ENCODE assay signal across 16 cellular contexts in genomic region chr1:204313675-204314074, GRCh38. TPM values are rescaled to one million over a fixed set of nuclear protein-coding genes. Genes with fewer than 3 reads are reported as not detected.
DNase-seq lines count a peak whose midpoint lies in the region; ATAC-seq and TF ChIP-seq lines count a peak whose summit lies in the region.
"Had no signal": no experiment of that assay in that cellular context is flagged by ENCODE, and none has a peak within 500 bp of the region (broad histone marks: within the 10 kb centered on the region; RNA-seq: fewer than 3 reads in every experiment).

No MANE protein-coding gene starts in this region.

- ATAC-seq in memory B cell (ENCODE audit: low read depth) (no peak), HG03196 (IDR thresholded peaks at IDR 0.05; ENCODE audit: unreplicated experiment) (no peak), GM21786 (IDR thresholded peaks at IDR 0.05; ENCODE audit: unreplicated experiment) (no peak)

- peaks cover 80% of the 10 kb centered on the region for H3K79me2 ChIP-seq in PC-9 (ENCODE audit: low read depth)

- H3K9me3 ChIP-seq in Caco-2 (no peaks in the 10 kb centered on the region), PC-9 (ENCODE audit: insufficient read depth, low read depth) (no peaks in the 10 kb centered on the region), vagina (no peaks in the 10 kb centered on the region)
- H3K9me3 ChIP-seq: stomach had no signal

- no peaks in the 10 kb centered on the region for H4K20me1 ChIP-seq in PC-9 (ENCODE audit: insufficient read depth)

- TF ChIP-seq CTCF in Caco-2 (IDR thresholded peaks at IDR 0.05; ENCODE audit: insufficient read depth in 1 of 2, low read depth in 1 of 2, low read length in 1 of 2, severe bottlenecking in 1 of 2, unreplicated experiment in 1 of 2) (no peak), PC-9 (conservative IDR thresholded peaks at IDR 0.05) (no peak), vagina (IDR thresholded peaks at IDR 0.05) (no peak)

- H3K36me3 Mint-ChIP-seq in Caco-2 (ENCODE audit: insufficient read depth, unreplicated experiment) = peaks cover 5% of the 10 kb centered on the region
- peaks cover 3% of the 10 kb centered on the region for H3K36me3 Mint-ChIP-seq in memory B cell
- no peaks in the 10 kb centered on the region for H3K36me3 Mint-ChIP-seq in activated CD4-positive, alpha-beta memory T cell treated with anti-CD3 and anti-CD28 coated beads for 36 hours
- H3K36me3 Mint-ChIP-seq: CD4-positive, CD25-positive, alpha-beta regulatory T cell had no signal

- H3K9me2 ChIP-seq in PC-9 (ENCODE audit: insufficient read depth) = no peaks in the 10 kb centered on the region

- no peaks in the 10 kb centered on the region for H3K9me3 Mint-ChIP-seq in Caco-2 (ENCODE audit: unreplicated experiment)
- no peaks in the 10 kb centered on the region for H3K9me3 Mint-ChIP-seq in memory B cell
- no peaks in the 10 kb centered on the region for H3K9me3 Mint-ChIP-seq in activated CD4-positive, alpha-beta memory T cell treated with anti-CD3 and anti-CD28 coated beads for 36 hours
- H3K9me3 Mint-ChIP-seq: activated CD4-positive, alpha-beta memory T cell treated with anti-CD3 and anti-CD28 coated beads, Interleukin-2, amount 10 ng/mL, durations not matched to agents 7 days and 5 days; CD4-positive, CD25-positive, alpha-beta regulatory T cell; central memory CD8-positive, alpha-beta T cell had no signal

- H3K36me3 ChIP-seq in Caco-2 (ENCODE audit: control insufficient read depth, insufficient read depth, low read length) (no peaks in the 10 kb centered on the region), PC-9 (ENCODE audit: low read depth) (no peaks in the 10 kb centered on the region), vagina (no peaks in the 10 kb centered on the region)
- H3K36me3 ChIP-seq: stomach had no signal

- POLR2A ChIA-PET in Caco-2 (lab: Charles Lee) (no interaction called here), PC-9 (lab: Charles Lee; ENCODE audit: unreplicated experiment) (no interaction called here)
- POLR2A ChIA-PET in activated CD4-positive, alpha-beta memory T cell treated with anti-CD3 and anti-CD28 coated beads for 36 hours (lab: Charles Lee) = interaction anchor here (1.0 kb wide), 1 partner anchor 10 kb away, joined by 3 read pairs; no protein-coding TSS in a partner anchor

- no peaks in the 10 kb centered on the region for H3K27me3 ChIP-seq in Caco-2 (replicated peaks; ENCODE audit: control insufficient read depth, insufficient read depth, low read length)
- H3K27me3 ChIP-seq in PC-9 (ENCODE audit: insufficient read depth, low read depth) = no peaks in the 10 kb centered on the region
- no peaks in the 10 kb centered on the region for H3K27me3 ChIP-seq in vagina
- H3K27me3 ChIP-seq: stomach had no signal

- BruUV-seq in Caco-2 (replicated peaks; lab: Mats Ljungman, UMichigan) = no TSS peak
- BruUV-seq in PC-9 (replicated peaks; lab: Mats Ljungman, UMichigan) = TSS peak; percentile 46

- H3K4me1 Mint-ChIP-seq in Caco-2 (ENCODE audit: low read depth, unreplicated experiment) (peaks cover 39% of the 10 kb centered on the region), memory B cell (peaks cover 17% of the 10 kb centered on the region)
- H3K4me1 Mint-ChIP-seq in activated CD4-positive, alpha-beta memory T cell treated with anti-CD3 and anti-CD28 coated beads for 36 hours (ENCODE audit: low read depth) = no peaks in the 10 kb centered on the region
- H3K4me1 Mint-ChIP-seq: activated CD4-positive, alpha-beta memory T cell treated with anti-CD3 and anti-CD28 coated beads, Interleukin-2, amount 10 ng/mL, durations not matched to agents 7 days and 5 days; central memory CD8-positive, alpha-beta T cell had no signal

- H3K27me3 Mint-ChIP-seq in Caco-2 (ENCODE audit: insufficient read depth, unreplicated experiment) = no peaks in the 10 kb centered on the region
- peaks cover 16% of the 10 kb centered on the region for H3K27me3 Mint-ChIP-seq in memory B cell
- peaks cover 6% of the 10 kb centered on the region for H3K27me3 Mint-ChIP-seq in activated CD4-positive, alpha-beta memory T cell treated with anti-CD3 and anti-CD28 coated beads for 36 hours

- CTCF ChIA-PET in Caco-2 (lab: Charles Lee) = interaction anchor here (1.3 kb wide), 2 partner anchors 10 to 85 kb away, joined by 4 to 6 read pairs; no protein-coding TSS in a partner anchor
- CTCF ChIA-PET in PC-9 (lab: Charles Lee) = interaction anchor here (0.5 to 1.2 kb wide), 3 partner anchors 18 to 984 kb away, joined by 3 to 10 read pairs (median 5); no protein-coding TSS in a partner anchor
- CTCF ChIA-PET in activated CD4-positive, alpha-beta memory T cell treated with anti-CD3 and anti-CD28 coated beads for 36 hours (lab: Charles Lee) = interaction anchor here (1.4 to 1.5 kb wide), 2 partner anchors 50 to 185 kb away, joined by 3 read pairs; no protein-coding TSS in a partner anchor

- intact Hi-C loops in Caco-2 (cut with micrococcal nuclease; ENCODE audit: unreplicated experiment) = no loop called here
- intact Hi-C loops in PC-9 (cut with micrococcal nuclease; ENCODE audit: unreplicated experiment) = no loop called here
- intact Hi-C loops in vagina (cut with DNase I) = no loop called here
- intact Hi-C loops in activated CD4-positive, alpha-beta memory T cell treated with anti-CD3 and anti-CD28 coated beads for 36 hours (cut with micrococcal nuclease) = no loop called here

- H3F3A ChIP-seq in PC-9 (ENCODE audit: insufficient read depth, low read depth) = peaks cover 11% of the 10 kb centered on the region; the same call in 1 of the 2 replicates

- H3K27ac ChIP-seq in PC-9 (no peak overlapping the region; the same call in 1 of the 2 replicates), vagina (no peak overlapping the region)

- H2AFZ ChIP-seq in PC-9 = no peak overlapping the region

- H3K27ac Mint-ChIP-seq in Caco-2 (ENCODE audit: unreplicated experiment) (peak overlapping the region; percentile 65), memory B cell (no peak overlapping the region)
- H3K27ac Mint-ChIP-seq in activated CD4-positive, alpha-beta memory T cell treated with anti-CD3 and anti-CD28 coated beads for 36 hours = no peak overlapping the region
- H3K27ac Mint-ChIP-seq: activated CD4-positive, alpha-beta memory T cell treated with anti-CD3 and anti-CD28 coated beads, Interleukin-2, amount 10 ng/mL, durations not matched to agents 7 days and 5 days; CD4-positive, CD25-positive, alpha-beta regulatory T cell had no signal

- TF ChIP-seq POLR2A in vagina (IDR thresholded peaks at IDR 0.05) = no peak

- DNase-seq in Caco-2 (no peak), NCI-H1417 treated with DMSO at 0.1 percent for 48 hours (lab: John Stamatoyannopoulos, UW) (peak; percentile 61), PC-9 (no peak), memory B cell (ENCODE audit: low spot score in 2 of 2) (no peak), vagina (ENCODE audit: extremely low spot score in 2 of 2) (no peak)
- no peak for DNase-seq in activated CD4-positive, alpha-beta memory T cell treated with anti-CD3 and anti-CD28 coated beads for 36 hours
- DNase-seq: activated CD4-positive, alpha-beta memory T cell treated with anti-CD3 and anti-CD28 coated beads, Interleukin-2, amount 10 ng/mL, durations not matched to agents 7 days and 5 days; activated naive CD4-positive, alpha-beta T cell treated with Interleukin-2 at 50 U/mL for 16 hours; CD4-positive, CD25-positive, alpha-beta regulatory T cell; KG1; NK-92 treated with Interleukin-12 subunit alpha and Interleukin-12 subunit beta, amount 100 ng/mL, for 24 hours; stimulated activated CD4-positive, alpha-beta T cell treated with anti-CD3 and anti-CD28 coated beads, Interleukin-4, amount 100 ng/mL, for 1 hour; stomach had no signal

- H3K4me3 Mint-ChIP-seq in Caco-2 (ENCODE audit: unreplicated experiment) = peak overlapping the region; percentile 44
- peak overlapping the region; percentile 70 for H3K4me3 Mint-ChIP-seq in memory B cell
- H3K4me3 Mint-ChIP-seq in activated CD4-positive, alpha-beta memory T cell treated with anti-CD3 and anti-CD28 coated beads for 36 hours = no peak overlapping the region
- H3K4me3 Mint-ChIP-seq: activated CD4-positive, alpha-beta memory T cell treated with anti-CD3 and anti-CD28 coated beads, Interleukin-2, amount 10 ng/mL, durations not matched to agents 7 days and 5 days; central memory CD8-positive, alpha-beta T cell had no signal

- H3K4me3 ChIP-seq in Caco-2 (ENCODE audit: low read depth, low read length) (peak overlapping the region; percentile 31), PC-9 (peak overlapping the region; percentile 23; the same call in 1 of the 2 replicates), vagina (no peak overlapping the region)

- peak overlapping the region; percentile 65 for H3K4me2 ChIP-seq in PC-9

- H3K4me1 ChIP-seq in Caco-2 = peaks cover 48% of the 10 kb centered on the region
- peaks cover 39% of the 10 kb centered on the region for H3K4me1 ChIP-seq in PC-9 (replicated peaks; ENCODE audit: insufficient read depth)
- H3K4me1 ChIP-seq in vagina = no peaks in the 10 kb centered on the region

RNA-seq across cellular contexts. Expression of gene PLEKHA6, which starts 46.1 kb away (rescaled TPM):
- 18.8 and 21.8 TPM in 2 replicates for total RNA-seq in Caco-2 (2022)
- total RNA-seq in PC-9 (2021) = 52.0 and 53.1 TPM in 2 replicates
- total RNA-seq in vagina = 15.0 TPM
- total RNA-seq in activated CD4-positive, alpha-beta memory T cell treated with anti-CD3 and anti-CD28 coated beads for 36 hours = under 1 TPM; 0.52 to 0.80 TPM
- total RNA-seq: activated CD4-positive, alpha-beta memory T cell treated with anti-CD3 and anti-CD28 coated beads, Interleukin-2, amount 10 ng/mL, durations not matched to agents 7 days and 5 days had no signal

Comparison
In these comparisons a context has a peak if more than half of its experiments do, and no peak if none do; other contexts are left out.
1. H3K4me3 ChIP-seq: peak in Caco-2 (single experiment) and PC-9 (single experiment); none in vagina (0 of 2).